ENCODE assay signal across 20 cellular contexts in genomic region chr9:22136446-22137140, GRCh38.
DNase-seq lines count a peak whose midpoint lies in the region; ATAC-seq and TF ChIP-seq lines count a peak whose summit lies in the region.
"Had no signal": no experiment of that assay in that cellular context is flagged by ENCODE, and none has a peak within 500 bp of the region (broad histone marks: within the 10 kb centered on the region; RNA-seq: fewer than 3 reads in every experiment).

No MANE protein-coding gene starts in this region.

- peaks cover 27% of the 10 kb centered on the region for H3K4me1 ChIP-seq in foreskin keratinocyte
- peaks cover 16% of the 10 kb centered on the region for H3K4me1 ChIP-seq in smooth muscle cell (ENCODE audit: low read depth)
- H3K4me1 ChIP-seq: gastroesophageal sphincter, testis had no signal

- POLR2A ChIA-PET in HEK293T (lab: Yijun Ruan, JAX) = no interaction called here

- in situ Hi-C loops in astrocyte of the cerebellum (cut with HindIII; ENCODE audit: low sequenced_read_pairs) = loop anchor here (25.0 kb wide), 1 partner anchor 324 kb away; the partner anchor contains the start of gene MTAP

- peak; percentile 45 for ATAC-seq in foreskin keratinocyte
- no peak for ATAC-seq in stimulated activated naive CD8-positive, alpha-beta T cell treated with anti-CD3 and anti-CD28 coated beads, Interleukin-15, amount 100 ng/mL, for 72 hours
- ATAC-seq: gastroesophageal sphincter, sciatic nerve had no signal

- H3K4me3 Mint-ChIP-seq in HFFc6 = no peak overlapping the region
- no peak overlapping the region for H3K4me3 Mint-ChIP-seq in stimulated activated naive CD8-positive, alpha-beta T cell treated with anti-CD3 and anti-CD28 coated beads, Interleukin-15, amount 100 ng/mL, for 72 hours
- H3K4me3 Mint-ChIP-seq: CD8-positive, alpha-beta memory T cell; T-helper 2 cell treated with Interferon-gamma antibody and Interleukin-4, amounts not matched to agents 5 μg/mL and 100 μg/mL, for 36 hours had no signal

- H4K20me1 ChIP-seq in smooth muscle cell (ENCODE audit: low read depth) = no peaks in the 10 kb centered on the region

- no peaks in the 10 kb centered on the region for H3K36me3 Mint-ChIP-seq in HFFc6 (ENCODE audit: low read depth)
- H3K36me3 Mint-ChIP-seq: CD8-positive, alpha-beta memory T cell had no signal

- CTCF ChIA-PET in HEK293T (lab: Yijun Ruan, JAX) = no interaction called here

- peak overlapping the region; percentile 34 for H3K9ac ChIP-seq in smooth muscle cell (ENCODE audit: low read depth)

- H3K27ac Mint-ChIP-seq in HFFc6 = peak overlapping the region; percentile 27; the same call in 1 of the 2 replicates
- no peak overlapping the region for H3K27ac Mint-ChIP-seq in stimulated activated naive CD8-positive, alpha-beta T cell treated with anti-CD3 and anti-CD28 coated beads, Interleukin-15, amount 100 ng/mL, for 72 hours
- H3K27ac Mint-ChIP-seq: CD8-positive, alpha-beta memory T cell; T-helper 2 cell treated with Interferon-gamma antibody and Interleukin-4, amounts not matched to agents 5 μg/mL and 100 μg/mL, for 36 hours had no signal

- H3K9me3 Mint-ChIP-seq in HFFc6 = no peaks in the 10 kb centered on the region
- no peaks in the 10 kb centered on the region for H3K9me3 Mint-ChIP-seq in stimulated activated naive CD8-positive, alpha-beta T cell treated with anti-CD3 and anti-CD28 coated beads, Interleukin-15, amount 100 ng/mL, for 72 hours
- H3K9me3 Mint-ChIP-seq: CD8-positive, alpha-beta memory T cell; T-helper 2 cell treated with Interferon-gamma antibody and Interleukin-4, amounts not matched to agents 5 μg/mL and 100 μg/mL, for 36 hours had no signal

- no peaks in the 10 kb centered on the region for H3K9me3 ChIP-seq in smooth muscle cell (replicated peaks; ENCODE audit: low read depth)
- H3K9me3 ChIP-seq: gastroesophageal sphincter, testis had no signal

- 20% methylated on average over 4 of the region's 4 CpGs for WGBS in smooth muscle cell (ENCODE audit: low lambda C conversion rate)

- H3K4me3 ChIP-seq in astrocyte of the cerebellum (ENCODE audit: low read depth, low read length) (no peak overlapping the region), smooth muscle cell (no peak overlapping the region)
- H3K4me3 ChIP-seq: cardiac muscle cell, gastroesophageal sphincter, testis had no signal

- H3K4me1 Mint-ChIP-seq in HFFc6 (ENCODE audit: low read depth) = peaks cover 31% of the 10 kb centered on the region
- H3K4me1 Mint-ChIP-seq in stimulated activated naive CD8-positive, alpha-beta T cell treated with anti-CD3 and anti-CD28 coated beads, Interleukin-15, amount 100 ng/mL, for 72 hours = no peaks in the 10 kb centered on the region
- H3K4me1 Mint-ChIP-seq: CD8-positive, alpha-beta memory T cell had no signal

- H3K4me2 ChIP-seq in smooth muscle cell = peak overlapping the region; percentile 74

- TF ChIP-seq CTCF in HFFc6 (IDR thresholded peaks at IDR 0.05) = no peak
- TF ChIP-seq CTCF in astrocyte of the cerebellum (IDR thresholded peaks at IDR 0.05; ENCODE audit: low read depth, low read length, missing control alignments) = no peak
- TF ChIP-seq CTCF in foreskin keratinocyte (conservative IDR thresholded peaks at IDR 0.05) = no peak
- TF ChIP-seq CTCF in smooth muscle cell (IDR thresholded peaks at IDR 0.05; ENCODE audit: borderline replicate concordance, insufficient read depth, poor library complexity, severe bottlenecking) = no peak

- H3K27ac ChIP-seq in foreskin keratinocyte = no peak overlapping the region
- peak overlapping the region; percentile 91 for H3K27ac ChIP-seq in smooth muscle cell (ENCODE audit: low read depth)
- H3K27ac ChIP-seq: cardiac muscle cell, gastroesophageal sphincter, testis had no signal

- no peaks in the 10 kb centered on the region for H3K36me3 ChIP-seq in smooth muscle cell (ENCODE audit: low read depth)
- H3K36me3 ChIP-seq: cardiac muscle cell, gastroesophageal sphincter had no signal

- DNase-seq in HFFc6 (peak; percentile 88), astrocyte of the cerebellum (ENCODE audit: low read depth) (peak; percentile 90), foreskin keratinocyte (peak; percentile 37 to 76), smooth muscle cell (lab: John Stamatoyannopoulos, UW; ENCODE audit: unreplicated experiment) (no peak), HEK293T (ENCODE audit: extremely low spot score) (no peak)
- DNase-seq in stimulated activated CD4-positive, alpha-beta T cell treated with anti-CD3 and anti-CD28 coated beads, Interleukin-1b, Interleukin-23, amount 100 ng/mL, for 48 hours = no peak
- DNase-seq in stimulated activated naive CD8-positive, alpha-beta T cell treated with anti-CD3 and anti-CD28 coated beads, Interleukin-15, amount 100 ng/mL, for 72 hours = no peak
- DNase-seq: CD8-positive, alpha-beta memory T cell; KG1; midbrain; NCI-H1417; nucleus accumbens; Right ventricle myocardium superior; stimulated activated CD4-positive, alpha-beta T cell treated with anti-CD3 and anti-CD28 coated beads, Interleukin-4, amount 100 ng/mL, for 1 hour; stimulated activated CD8-positive, alpha-beta memory T cell treated with anti-CD3 and anti-CD28 coated beads, Interleukin-4, amount 100 ng/mL, for 48 hours; testis had no signal

- peaks cover 2% of the 10 kb centered on the region for H3K27me3 Mint-ChIP-seq in HFFc6 (ENCODE audit: insufficient read depth)
- peaks cover 46% of the 10 kb centered on the region for H3K27me3 Mint-ChIP-seq in stimulated activated naive CD8-positive, alpha-beta T cell treated with anti-CD3 and anti-CD28 coated beads, Interleukin-15, amount 100 ng/mL, for 72 hours

- H3K27me3 ChIP-seq in foreskin keratinocyte (no peaks in the 10 kb centered on the region), smooth muscle cell (ENCODE audit: low read depth) (no peaks in the 10 kb centered on the region)
- H3K27me3 ChIP-seq: cardiac muscle cell, gastroesophageal sphincter, testis had no signal

- no peak overlapping the region for H2AFZ ChIP-seq in smooth muscle cell (ENCODE audit: low read depth)

- H3K79me2 ChIP-seq in smooth muscle cell (ENCODE audit: low read depth) = no peaks in the 10 kb centered on the region

- H3F3A ChIP-seq in smooth muscle cell (ENCODE audit: low read depth) = peaks cover 5% of the 10 kb centered on the region

TF ChIP-seq in HEK293T, 16 proteins besides CTCF, POLR2A, EP300 and RAD21:
- TF ChIP-seq ELF4 (IDR thresholded peaks at IDR 0.05) = no peak
- TF ChIP-seq SP1 (IDR thresholded peaks at IDR 0.05) = no peak
- TF ChIP-seq FOXM1 (IDR thresholded peaks at IDR 0.05; ENCODE audit: borderline replicate concordance) = no peak
- TF ChIP-seq ARNT (IDR thresholded peaks at IDR 0.05) = no peak
- no peak for TF ChIP-seq ZNF384 (IDR thresholded peaks at IDR 0.05)
- no peak for TF ChIP-seq FOXA1 (IDR thresholded peaks at IDR 0.05)

Comparison
In these comparisons a context has a peak if more than half of its experiments do, and no peak if none do; other contexts are left out.
1. DNase-seq: peak in HFFc6 (single experiment), astrocyte of the cerebellum (single experiment) and foreskin keratinocyte (2 of 2); none in smooth muscle cell (single experiment), stimulated activated CD4-positive, alpha-beta T cell treated with anti-CD3 and anti-CD28 coated beads, Interleukin-1b, Interleukin-23, amount 100 ng/mL, for 48 hours (single experiment), stimulated activated naive CD8-positive, alpha-beta T cell treated with anti-CD3 and anti-CD28 coated beads, Interleukin-15, amount 100 ng/mL, for 72 hours (0 of 2) and HEK293T (single experiment).